In the genomic region with DNA sequence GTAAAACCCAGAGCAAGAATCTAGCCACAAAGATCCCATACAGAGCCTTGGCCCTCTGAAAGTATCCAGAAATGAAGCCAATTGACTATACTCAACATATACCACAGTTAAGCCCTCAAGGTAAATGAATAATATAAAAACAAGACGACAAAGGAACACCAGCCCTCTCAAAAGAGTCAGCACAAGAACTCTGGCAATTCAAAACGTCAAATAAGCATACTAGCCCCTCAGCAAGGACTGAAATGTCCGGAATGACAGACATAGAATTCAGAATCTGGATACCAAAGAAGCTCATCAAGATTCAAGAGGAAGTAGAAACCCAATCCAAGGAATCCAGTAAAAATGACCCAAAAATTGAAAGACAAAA, we compare ENCODE assay signal across 8 cellular contexts. TPM values are rescaled to one million over a fixed set of nuclear protein-coding genes. Genes with fewer than 3 reads are reported as not detected.
DNase-seq lines count a peak whose midpoint lies in the region; ATAC-seq and TF ChIP-seq lines count a peak whose summit lies in the region.

No MANE protein-coding gene starts in this region.

- H4K20me1 ChIP-seq in BLaER1 treated with 17β-estradiol and CSF1 and Interleukin-3, amounts not matched to agents 10 nM and 100 nM, result no peaks in the 10 kb centered on the region
- H4K20me1 ChIP-seq in Karpas-422 (ENCODE audit: insufficient read depth, low read depth, low read length), result no peaks in the 10 kb centered on the region

- H3K4me1 ChIP-seq in BLaER1 treated with 17β-estradiol and CSF1 and Interleukin-3, amounts not matched to agents 10 nM and 100 nM, result peaks cover 13 to 51% (median 29%) of the 10 kb centered on the region in 10 experiments
- H3K4me1 ChIP-seq in Karpas-422 (ENCODE audit: low read length), result peaks cover 66% of the 10 kb centered on the region
- H3K4me1 ChIP-seq in colonic mucosa, result no peaks in the 10 kb centered on the region
- H3K4me1 ChIP-seq in neuron (ENCODE audit: insufficient read depth, low read length), result peaks cover 4% of the 10 kb centered on the region

- no peaks in the 10 kb centered on the region for H3K9me3 ChIP-seq in BLaER1 treated with 17β-estradiol and CSF1 and Interleukin-3, amounts not matched to agents 10 nM and 100 nM (replicated peaks in 1 of 11)
- H3K9me3 ChIP-seq in Karpas-422 (ENCODE audit: low read length) (no peaks in the 10 kb centered on the region), colonic mucosa (no peaks in the 10 kb centered on the region), neuron (ENCODE audit: low read length) (no peaks in the 10 kb centered on the region)

- DNase-seq in Karpas-422 (peak; percentile 67), colonic mucosa (no peak), iPS-NIHi7 (ENCODE audit: extremely low spot score) (no peak), middle frontal gyrus (ENCODE audit: extremely low spot score, low spot score) (no peak)

- peaks cover 0 to 6% (median 0%) of the 10 kb centered on the region in 11 experiments; a peak in 2 of 22 replicates for H3K36me3 ChIP-seq in BLaER1 treated with 17β-estradiol and CSF1 and Interleukin-3, amounts not matched to agents 10 nM and 100 nM
- no peaks in the 10 kb centered on the region for H3K36me3 ChIP-seq in Karpas-422 (ENCODE audit: insufficient read depth, low read length)
- H3K36me3 ChIP-seq in colonic mucosa, result no peaks in the 10 kb centered on the region
- H3K36me3 ChIP-seq in neuron (ENCODE audit: insufficient read depth, low read length), result no peaks in the 10 kb centered on the region

- H3K4me2 ChIP-seq in BLaER1 treated with 17β-estradiol and CSF1 and Interleukin-3, amounts not matched to agents 10 nM and 100 nM, result peak overlapping the region; percentile 76 to 97 (median 96); a peak in 20 of 22 replicates
- peak overlapping the region; percentile 80 for H3K4me2 ChIP-seq in Karpas-422 (ENCODE audit: low read depth, low read length, poor library complexity, severe bottlenecking)

- no peak for ATAC-seq in HG02763 (IDR thresholded peaks at IDR 0.05; ENCODE audit: unreplicated experiment)
- no peak for ATAC-seq in HG03045 (IDR thresholded peaks at IDR 0.05; ENCODE audit: unreplicated experiment)

- H3K9ac ChIP-seq in BLaER1 treated with 17β-estradiol and CSF1 and Interleukin-3, amounts not matched to agents 10 nM and 100 nM, result peak overlapping the region; percentile 73 to 89 (median 82); a peak in 19 of 22 replicates
- H3K9ac ChIP-seq in Karpas-422 (ENCODE audit: low read length) (peak overlapping the region; percentile 81), colonic mucosa (ENCODE audit: low read depth in 2 of 2, low read length in 2 of 2) (peak overlapping the region in 1 of 2 donors; percentile 85)

- H3K4me3 ChIP-seq in BLaER1 treated with 17β-estradiol and CSF1 and Interleukin-3, amounts not matched to agents 10 nM and 100 nM, result peak overlapping the region in 5 of 10 experiments; percentile 62 to 74 (median 69); a peak in 11 of 20 replicates
- H3K4me3 ChIP-seq in Karpas-422 (ENCODE audit: low read length), result peak overlapping the region; percentile 73
- no peak overlapping the region for H3K4me3 ChIP-seq in colonic mucosa
- H3K4me3 ChIP-seq in neuron (ENCODE audit: low read length), result peak overlapping the region; percentile 61

- no peaks in the 10 kb centered on the region for H3K27me3 ChIP-seq in BLaER1 treated with 17β-estradiol and CSF1 and Interleukin-3, amounts not matched to agents 10 nM and 100 nM
- H3K27me3 ChIP-seq in Karpas-422 (ENCODE audit: low read length) (no peaks in the 10 kb centered on the region), colonic mucosa (no peaks in the 10 kb centered on the region), neuron (ENCODE audit: insufficient read depth, low read length) (no peaks in the 10 kb centered on the region)

- H3K27ac ChIP-seq in BLaER1 treated with 17β-estradiol and CSF1 and Interleukin-3, amounts not matched to agents 10 nM and 100 nM, result peak overlapping the region in 10 of 11 experiments; percentile 76 to 93 (median 88); a peak in 16 of 22 replicates
- H3K27ac ChIP-seq in Karpas-422 (ENCODE audit: low read length) (peak overlapping the region; percentile 87), colonic mucosa (peak overlapping the region; percentile 97)

- H3K79me2 ChIP-seq in Karpas-422 (ENCODE audit: low read length), result peaks cover 10% of the 10 kb centered on the region

- H2AFZ ChIP-seq in Karpas-422 (ENCODE audit: low read length) (no peak overlapping the region), neuron (ENCODE audit: low read depth, low read length) (no peak overlapping the region)

- TF ChIP-seq CTCF in colonic mucosa (IDR thresholded peaks at IDR 0.05), result no peak

- no peaks in the 10 kb centered on the region for H3K9me2 ChIP-seq in Karpas-422 (replicated peaks; ENCODE audit: insufficient read depth, low read length)

- intact Hi-C loops in colonic mucosa (cut with DNase I), result loop anchor here (5.0 kb wide), 2 partner anchors 46 to 229 kb away; a partner anchor contains a TSS

RNA-seq across cellular contexts. Expression of a gene that starts 49.9 kb away (rescaled TPM):
- total RNA-seq in Karpas-422 (2014; rRNA removed; shearing (Covaris generic); ENCODE audit: low replicate concordance), result 27.4 and 29.4 TPM in 2 replicates
- 10 to 100 TPM; 21.6 to 26.6 TPM for total RNA-seq in colonic mucosa
